ENCODE assay signal across 16 cellular contexts in genomic region chrY:19042306-19043184, GRCh38.
A peak's percentile ranks its signal among the peaks of the same experiment; 100 is the strongest.
DNase-seq lines count a peak whose midpoint lies in the region; FAIRE-seq and TF ChIP-seq lines count a peak whose summit lies in the region.
"Had no signal": no experiment of that assay in that cellular context is flagged by ENCODE, and none has a peak within 500 bp of the region (broad histone marks: within the 10 kb centered on the region; RNA-seq: fewer than 3 reads in every experiment).

No MANE protein-coding gene starts in this region.

- peaks cover 0 to 25% of the 10 kb centered on the region in 2 experiments; a peak in 2 of 4 replicates for H3K79me2 ChIP-seq in H1 (ENCODE audit: control insufficient read depth in 1 of 2, insufficient read depth in 2 of 2, low read length in 2 of 2)

- H3K9me3 Mint-ChIP-seq in activated T-helper 2 cell treated with anti-CD3 and anti-CD28 coated beads, Interferon-gamma antibody, Interleukin-2, Interleukin-4, amounts not matched to agents 10 μg/mL and 5 μg/mL and 100 μg/mL, durations not matched to agents 14 hours and 24 hours and 36 hours: no peaks in the 10 kb centered on the region
- H3K9me3 Mint-ChIP-seq: CD4-positive, CD25-positive, alpha-beta regulatory T cell; H9 had no signal

- no peaks in the 10 kb centered on the region for H3K4me1 Mint-ChIP-seq in activated T-helper 2 cell treated with anti-CD3 and anti-CD28 coated beads, Interferon-gamma antibody, Interleukin-2, Interleukin-4, amounts not matched to agents 10 μg/mL and 5 μg/mL and 100 μg/mL, durations not matched to agents 14 hours and 24 hours and 36 hours (ENCODE audit: low read depth)
- H3K4me1 Mint-ChIP-seq: CD4-positive, CD25-positive, alpha-beta regulatory T cell; H9 had no signal

- H2BK12ac ChIP-seq in H1 (ENCODE audit: low read depth, low read length): peak overlapping the region; percentile 60; the same call in 1 of the 2 replicates
- no peak overlapping the region for H2BK12ac ChIP-seq in neuronal stem cell (ENCODE audit: low read length)

- peak overlapping the region; percentile 79 for H4K5ac ChIP-seq in H1 (ENCODE audit: insufficient read length, low read depth, low read length)

- H3K79me1 ChIP-seq in H1 (ENCODE audit: low read depth, low read length): no peaks in the 10 kb centered on the region
- H3K79me1 ChIP-seq in neuronal stem cell (ENCODE audit: low read depth, low read length): no peaks in the 10 kb centered on the region

- no peak overlapping the region for H3K27ac Mint-ChIP-seq in activated T-helper 2 cell treated with anti-CD3 and anti-CD28 coated beads, Interferon-gamma antibody, Interleukin-2, Interleukin-4, amounts not matched to agents 10 μg/mL and 5 μg/mL and 100 μg/mL, durations not matched to agents 14 hours and 24 hours and 36 hours
- H3K27ac Mint-ChIP-seq: CD4-positive, CD25-positive, alpha-beta regulatory T cell; H9 had no signal

- H3K56ac ChIP-seq in H1 (replicated peaks; ENCODE audit: insufficient read length, low read depth, low read length): peak overlapping the region; percentile 61

- no peaks in the 10 kb centered on the region for H3K9me3 ChIP-seq in HUES64 (ENCODE audit: insufficient read depth, low read depth, low read length)
- H3K9me3 ChIP-seq in H1 (ENCODE audit: insufficient read depth in 2 of 2, low read depth in 1 of 2, low read length in 1 of 2): peaks cover 0 to 6% of the 10 kb centered on the region in 2 experiments; a peak in 1 of 4 replicates
- H3K9me3 ChIP-seq in iPS DF 6.9 (ENCODE audit: control insufficient read depth, insufficient read depth, low read length): no peaks in the 10 kb centered on the region
- no peaks in the 10 kb centered on the region for H3K9me3 ChIP-seq in neuronal stem cell (replicated peaks in 1 of 2; ENCODE audit: control insufficient read depth in 2 of 2, insufficient read depth in 1 of 2, low read depth in 1 of 2, low read length in 2 of 2)
- H3K9me3 ChIP-seq: BLaER1 treated with 17β-estradiol and CSF1 and Interleukin-3, amounts not matched to agents 10 nM and 100 nM had no signal

- H4K8ac ChIP-seq in H1 (ENCODE audit: extremely low read depth, insufficient read depth, low read length) (peak overlapping the region; percentile 57; the same call in 1 of the 2 replicates), neuronal stem cell (ENCODE audit: low read depth, low read length) (no peak overlapping the region)

- TF ChIP-seq EP300 in H1 (IDR thresholded peaks at IDR 0.05; ENCODE audit: borderline replicate concordance in 1 of 2, low read depth in 2 of 2, low read length in 2 of 2): no peak

- H3K4me3 Mint-ChIP-seq in activated T-helper 2 cell treated with anti-CD3 and anti-CD28 coated beads, Interferon-gamma antibody, Interleukin-2, Interleukin-4, amounts not matched to agents 10 μg/mL and 5 μg/mL and 100 μg/mL, durations not matched to agents 14 hours and 24 hours and 36 hours (ENCODE audit: low read depth): no peak overlapping the region
- H3K4me3 Mint-ChIP-seq: CD4-positive, CD25-positive, alpha-beta regulatory T cell; H9 had no signal

- no peak for TF ChIP-seq RAD21 in H1 (IDR thresholded peaks at IDR 0.05 in 1 of 2, conservative IDR thresholded peaks at IDR 0.05 in 1 of 2; ENCODE audit: low read depth in 2 of 2, low read length in 2 of 2)

- peak in 1 of 2 experiments; percentile 50 for DNase-seq in H1 (ENCODE audit: low read depth in 1 of 2, low spot score in 2 of 2)
- DNase-seq in iPS DF 6.9 (ENCODE audit: low read depth, low spot score): no peak
- no peak for DNase-seq in neuronal stem cell (ENCODE audit: low spot score)
- no peak for DNase-seq in OCI-M2 (lab: John Stamatoyannopoulos, UW; ENCODE audit: unreplicated experiment)
- no peak for DNase-seq in H4 (ENCODE audit: low spot score)
- no peak for DNase-seq in activated T-helper 2 cell treated with anti-CD3 and anti-CD28 coated beads, Interferon-gamma antibody, Interleukin-2, Interleukin-4, amounts not matched to agents 10 μg/mL and 5 μg/mL and 100 μg/mL, durations not matched to agents 14 hours and 24 hours and 36 hours (ENCODE audit: low spot score)
- DNase-seq: 8988T; Calu3; CD4-positive, CD25-positive, alpha-beta regulatory T cell; DMS79; H9 had no signal

- H2AFZ ChIP-seq in H1 (ENCODE audit: low read length) (no peak overlapping the region), neuronal stem cell (ENCODE audit: low read length) (no peak overlapping the region)

- H3K4me1 ChIP-seq in HUES64 (ENCODE audit: insufficient read depth, low read length) (peaks cover 27% of the 10 kb centered on the region; the same call in 1 of the 2 replicates), H1 (replicated peaks in 1 of 4; ENCODE audit: control insufficient read depth in 3 of 4, insufficient read depth in 4 of 4, low read length in 3 of 4) (peaks cover 3 to 14% (median 6%) of the 10 kb centered on the region in 4 experiments; a peak in 4 of 7 replicates), iPS DF 6.9 (ENCODE audit: control insufficient read depth, insufficient read depth, low read length) (peaks cover 3% of the 10 kb centered on the region), neuronal stem cell (ENCODE audit: control insufficient read depth in 2 of 2, insufficient read depth in 1 of 2, low read depth in 1 of 2, low read length in 2 of 2) (no peaks in the 10 kb centered on the region)
- H3K4me1 ChIP-seq: BLaER1 treated with 17β-estradiol and CSF1 and Interleukin-3, amounts not matched to agents 10 nM and 100 nM had no signal

- peak in 1 of 2 experiments; percentile 67; a peak in 2 of 3 replicates for TF ChIP-seq POLR2A in H1 (IDR thresholded peaks at IDR 0.05; ENCODE audit: control extremely low read depth in 1 of 2, low read depth in 2 of 2, low read length in 2 of 2)

- peaks cover 3% of the 10 kb centered on the region; the same call in 1 of the 2 replicates for H3K23me2 ChIP-seq in H1 (ENCODE audit: low read depth, low read length)

- H3K27me3 Mint-ChIP-seq in activated T-helper 2 cell treated with anti-CD3 and anti-CD28 coated beads, Interferon-gamma antibody, Interleukin-2, Interleukin-4, amounts not matched to agents 10 μg/mL and 5 μg/mL and 100 μg/mL, durations not matched to agents 14 hours and 24 hours and 36 hours (ENCODE audit: low read depth): no peaks in the 10 kb centered on the region
- H3K27me3 Mint-ChIP-seq: CD4-positive, CD25-positive, alpha-beta regulatory T cell had no signal

- H2BK120ac ChIP-seq in H1 (replicated peaks; ENCODE audit: low read depth, low read length) (peak overlapping the region; percentile 83), neuronal stem cell (ENCODE audit: low read depth, low read length) (no peak overlapping the region)

- H3K4me3 ChIP-seq in HUES64 (ENCODE audit: low read length) (peak overlapping the region; percentile 58), H1 (ENCODE audit: extremely low read depth in 1 of 4, insufficient read depth in 2 of 4, low read depth in 3 of 4, low read length in 4 of 4) (peak overlapping the region; percentile 25 to 62 (median 31); a peak in 7 of 8 replicates), iPS DF 6.9 (ENCODE audit: low read length) (peak overlapping the region; percentile 39; the same call in 1 of the 2 replicates), neuronal stem cell (ENCODE audit: low read length in 2 of 2) (peak overlapping the region in 1 of 2 donors; percentile 67)
- H3K4me3 ChIP-seq: BLaER1 treated with 17β-estradiol and CSF1 and Interleukin-3, amounts not matched to agents 10 nM and 100 nM; GM12878 had no signal

- H2BK20ac ChIP-seq in H1 (ENCODE audit: low read length): no peak overlapping the region

- no peak overlapping the region; the same call in 1 of the 2 replicates for H2AK5ac ChIP-seq in H1 (ENCODE audit: low read depth, low read length)
- no peak overlapping the region for H2AK5ac ChIP-seq in neuronal stem cell (ENCODE audit: low read depth, low read length)

- no peak overlapping the region for H2BK15ac ChIP-seq in H1 (ENCODE audit: low read length)
- H2BK15ac ChIP-seq in neuronal stem cell (ENCODE audit: low read length): no peak overlapping the region

- H3K23ac ChIP-seq in H1 (ENCODE audit: insufficient read length): no peak overlapping the region
- H3K23ac ChIP-seq in neuronal stem cell (ENCODE audit: low read depth, low read length, poor library complexity): no peak overlapping the region

- H3K9ac ChIP-seq in HUES64 (ENCODE audit: low read depth, low read length) (peak overlapping the region; percentile 79), H1 (replicated peaks in 1 of 4; ENCODE audit: extremely low read depth in 1 of 4, low read depth in 3 of 4, low read length in 3 of 4) (peak overlapping the region in 3 of 4 experiments; percentile 9 to 56 (median 12); a peak in 4 of 7 replicates), neuronal stem cell (ENCODE audit: low read depth, low read length, poor library complexity) (no peak overlapping the region)
- H3K9ac ChIP-seq: BLaER1 treated with 17β-estradiol and CSF1 and Interleukin-3, amounts not matched to agents 10 nM and 100 nM had no signal

- no peak for TF ChIP-seq CTCF in H1 (IDR thresholded peaks at IDR 0.05; ENCODE audit: control extremely low read depth in 1 of 3, insufficient read depth in 1 of 3, low read depth in 1 of 3, low read length in 3 of 3)

- H2BK5ac ChIP-seq in H1 (ENCODE audit: low read depth, low read length) (peak overlapping the region; percentile 81), neuronal stem cell (ENCODE audit: low read length) (no peak overlapping the region)

- POLR2A ChIA-PET in H1 (lab: Charles Lee; ENCODE audit: partially characterized antibody): interaction anchor here (0.9 to 3.2 kb wide), 11 partner anchors 8 to 385 kb away, joined by 3 to 15 read pairs (median 5); no protein-coding TSS in a partner anchor

- H3K4me2 ChIP-seq in H1 (ENCODE audit: insufficient read depth in 1 of 2, low read depth in 2 of 2, low read length in 2 of 2) (peak overlapping the region; percentile 52 to 82), neuronal stem cell (ENCODE audit: insufficient read depth, low read length, poor library complexity, severe bottlenecking) (peak overlapping the region; percentile 56)
- H3K4me2 ChIP-seq: BLaER1 treated with 17β-estradiol and CSF1 and Interleukin-3, amounts not matched to agents 10 nM and 100 nM had no signal

- CTCF ChIA-PET in H1 (lab: Charles Lee; ENCODE audit: partially characterized antibody): interaction anchor here (0.7 to 1.7 kb wide), 4 partner anchors 26 to 251 kb away, joined by 3 to 5 read pairs (median 4); no protein-coding TSS in a partner anchor

- H3K4ac ChIP-seq in H1 (replicated peaks; ENCODE audit: insufficient read length, low read depth, low read length) (peak overlapping the region; percentile 87), neuronal stem cell (ENCODE audit: low read length) (no peak overlapping the region)

- FAIRE-seq in H1 (lab: Jason Lieb, UNC): peak; percentile 91
- FAIRE-seq: GM12878, GM18507, HTR-8/SVneo had no signal

- H3K18ac ChIP-seq in H1 (ENCODE audit: extremely low read depth, low read length) (no peak overlapping the region), neuronal stem cell (ENCODE audit: low read length) (no peak overlapping the region)

- H3K27me3 ChIP-seq in HUES64 (ENCODE audit: insufficient read depth, low read length) (no peaks in the 10 kb centered on the region), H1 (replicated peaks in 1 of 4; ENCODE audit: control insufficient read depth in 3 of 4, extremely low read depth in 1 of 4, insufficient read depth in 3 of 4, low read length in 3 of 4) (no peaks in the 10 kb centered on the region), iPS DF 6.9 (ENCODE audit: control insufficient read depth, insufficient read depth, low read length) (no peaks in the 10 kb centered on the region), neuronal stem cell (ENCODE audit: control insufficient read depth in 3 of 3, insufficient read depth in 3 of 3, low read depth in 1 of 3, low read length in 3 of 3) (no peaks in the 10 kb centered on the region)
- H3K27me3 ChIP-seq: BLaER1 treated with 17β-estradiol and CSF1 and Interleukin-3, amounts not matched to agents 10 nM and 100 nM had no signal

- intact Hi-C loops in activated T-helper 2 cell treated with anti-CD3 and anti-CD28 coated beads, Interferon-gamma antibody, Interleukin-2, Interleukin-4, amounts not matched to agents 10 μg/mL and 5 μg/mL and 100 μg/mL, durations not matched to agents 14 hours and 24 hours and 36 hours (cut with micrococcal nuclease): no loop called here

- H3K14ac ChIP-seq in H1 (ENCODE audit: insufficient read length): no peak overlapping the region
- no peak overlapping the region for H3K14ac ChIP-seq in neuronal stem cell (ENCODE audit: low read length)

- H4K91ac ChIP-seq in H1 (replicated peaks; ENCODE audit: insufficient read length, low read length): peak overlapping the region; percentile 80
- H4K91ac ChIP-seq in neuronal stem cell (ENCODE audit: low read depth, low read length, poor library complexity): no peak overlapping the region

- H3K27ac ChIP-seq in HUES64 (ENCODE audit: low read depth, low read length): peak overlapping the region; percentile 86
- peak overlapping the region; percentile 79; the same call in 1 of the 2 replicates for H3K27ac ChIP-seq in H1 (ENCODE audit: low read depth, low read length)
- H3K27ac ChIP-seq in iPS DF 6.9 (ENCODE audit: low read length): no peak overlapping the region
- H3K27ac ChIP-seq in neuronal stem cell (replicated peaks; ENCODE audit: low read length): no peak overlapping the region
- H3K27ac ChIP-seq: BLaER1 treated with 17β-estradiol and CSF1 and Interleukin-3, amounts not matched to agents 10 nM and 100 nM had no signal

- H3K36me3 ChIP-seq in HUES64 (ENCODE audit: insufficient read depth, low read length) (no peaks in the 10 kb centered on the region), H1 (ENCODE audit: control insufficient read depth in 2 of 4, insufficient read depth in 4 of 4, low read length in 3 of 4) (no peaks in the 10 kb centered on the region; a peak in 2 of 8 replicates), iPS DF 6.9 (ENCODE audit: control insufficient read depth, insufficient read depth, low read length) (no peaks in the 10 kb centered on the region), neuronal stem cell (replicated peaks in 1 of 2; ENCODE audit: control insufficient read depth in 2 of 2, insufficient read depth in 2 of 2, low read length in 2 of 2) (no peaks in the 10 kb centered on the region)
- H3K36me3 ChIP-seq: BLaER1 treated with 17β-estradiol and CSF1 and Interleukin-3, amounts not matched to agents 10 nM and 100 nM had no signal

- 9% methylated on average over 24 of the region's 26 CpGs for WGBS in HUES64
- WGBS in H1 (ENCODE audit: extremely low coverage in 1 of 2, insufficient coverage in 1 of 2, insufficient read length in 1 of 2, insufficient replicate concordance in 2 of 2, low coverage in 1 of 2, low lambda C conversion rate in 2 of 2, missing lambda C conversion rate in 1 of 2), 2 experiments: 0% methylated on average over 17 of the region's 26 CpGs; no CpG with 5 or more reads in 1 of the 2 experiments
- no CpG with 5 or more reads among the region's 26 CpGs for WGBS in iPS DF 6.9 (ENCODE audit: insufficient coverage, insufficient read length)
- no CpG with 5 or more reads among the region's 26 CpGs for WGBS in neuronal stem cell (ENCODE audit: extremely low coverage in 2 of 2, insufficient read length in 2 of 2, insufficient replicate concordance in 1 of 2), 2 donors

- H3K36me3 Mint-ChIP-seq in activated T-helper 2 cell treated with anti-CD3 and anti-CD28 coated beads, Interferon-gamma antibody, Interleukin-2, Interleukin-4, amounts not matched to agents 10 μg/mL and 5 μg/mL and 100 μg/mL, durations not matched to agents 14 hours and 24 hours and 36 hours (ENCODE audit: low read depth): peaks cover 5% of the 10 kb centered on the region
- H3K36me3 Mint-ChIP-seq: CD4-positive, CD25-positive, alpha-beta regulatory T cell had no signal

- H4K20me1 ChIP-seq in H1 (replicated peaks in 1 of 2; ENCODE audit: control insufficient read depth in 1 of 2, insufficient read depth in 2 of 2, low read length in 2 of 2): no peaks in the 10 kb centered on the region
- H4K20me1 ChIP-seq: BLaER1 treated with 17β-estradiol and CSF1 and Interleukin-3, amounts not matched to agents 10 nM and 100 nM had no signal

Comparison
In these comparisons a context has a peak if more than half of its experiments do, and no peak if none do; other contexts are left out.
1. H3K27ac ChIP-seq: peak in HUES64 (single experiment) and H1 (single experiment); none in iPS DF 6.9 (single experiment) and neuronal stem cell (single experiment).